25 cellular contexts compared by ENCODE assay signal in genomic region chr9:135330685-135331590, GRCh38.
DNase-seq lines count a peak whose midpoint lies in the region; FAIRE-seq and TF ChIP-seq lines count a peak whose summit lies in the region.
"Had no signal": no experiment of that assay in that cellular context is flagged by ENCODE, and none has a peak within 500 bp of the region (broad histone marks: within the 10 kb centered on the region; RNA-seq: fewer than 3 reads in every experiment).

No MANE protein-coding gene starts in this region.

- H4K91ac ChIP-seq in H1 (replicated peaks; ENCODE audit: insufficient read length, low read length) (peak overlapping the region; percentile 45), trophoblast cell (ENCODE audit: low read depth, low read length) (no peak overlapping the region)

- H3K4me1 ChIP-seq in HEK293 (ENCODE audit: control insufficient read depth, insufficient read depth, low read length) = no peaks in the 10 kb centered on the region; the same call in 1 of the 2 replicates
- peaks cover 0 to 5% (median 0%) of the 10 kb centered on the region in 4 experiments; a peak in 1 of 7 replicates for H3K4me1 ChIP-seq in H1 (replicated peaks in 1 of 4; ENCODE audit: control insufficient read depth in 3 of 4, insufficient read depth in 4 of 4, low read length in 3 of 4)
- H3K4me1 ChIP-seq in trophoblast cell (ENCODE audit: control insufficient read depth in 1 of 2, insufficient read depth in 2 of 2, low read length in 2 of 2) = no peaks in the 10 kb centered on the region
- H3K4me1 ChIP-seq: prostate gland, sigmoid colon, tibial artery had no signal

- peak overlapping the region; percentile 86; the same call in 1 of the 2 replicates for H2AK5ac ChIP-seq in H1 (ENCODE audit: low read depth, low read length)
- no peak overlapping the region for H2AK5ac ChIP-seq in trophoblast cell (ENCODE audit: low read length)

- H3K56ac ChIP-seq in H1 (replicated peaks; ENCODE audit: insufficient read length, low read depth, low read length) = no peak overlapping the region

- CTCF ChIA-PET in HEK293 (lab: Yijun Ruan, JAX) = interaction anchor here (0.6 kb wide), 2 partner anchors 1751 to 1781 kb away, joined by 3 read pairs; no protein-coding TSS in a partner anchor
- CTCF ChIA-PET in H1 (lab: Charles Lee; ENCODE audit: partially characterized antibody) = interaction anchor here (0.9 to 1.2 kb wide), 3 partner anchors 15 to 244 kb away, joined by 3 to 5 read pairs (median 3); no protein-coding TSS in a partner anchor
- CTCF ChIA-PET in MCF 10A (lab: Yijun Ruan, JAX) = no interaction called here

- H3K4me3 ChIP-seq in HEK293 (ENCODE audit: low read depth, low read length) (no peak overlapping the region), H1 (ENCODE audit: extremely low read depth in 1 of 4, insufficient read depth in 2 of 4, low read depth in 3 of 4, low read length in 4 of 4) (no peak overlapping the region), trophoblast cell (ENCODE audit: low read depth, low read length) (peak overlapping the region; percentile 48)
- H3K4me3 ChIP-seq: prostate gland, sigmoid colon, tibial artery had no signal

- no peaks in the 10 kb centered on the region for H3K36me3 Mint-ChIP-seq in MCF 10A (ENCODE audit: insufficient read depth, unreplicated experiment)
- H3K36me3 Mint-ChIP-seq: activated naive CD8-positive, alpha-beta T cell had no signal

- TF ChIP-seq POLR2A in H1 (IDR thresholded peaks at IDR 0.05; ENCODE audit: control extremely low read depth in 1 of 2, low read depth in 2 of 2, low read length in 2 of 2) = no peak

- no peak overlapping the region for H3K27ac Mint-ChIP-seq in MCF 10A (ENCODE audit: low read depth, unreplicated experiment)
- H3K27ac Mint-ChIP-seq: activated CD4-positive, alpha-beta T cell treated with anti-CD3 and anti-CD28 coated beads, Interleukin-2, amount 10 ng/mL, durations not matched to agents 7 days and 5 days; activated naive CD8-positive, alpha-beta T cell had no signal

- no peak overlapping the region for H3K4me3 Mint-ChIP-seq in MCF 10A (ENCODE audit: unreplicated experiment)
- H3K4me3 Mint-ChIP-seq: activated CD4-positive, alpha-beta T cell treated with anti-CD3 and anti-CD28 coated beads, Interleukin-2, amount 10 ng/mL, durations not matched to agents 7 days and 5 days; activated naive CD8-positive, alpha-beta T cell had no signal

- H2AFZ ChIP-seq in H1 (ENCODE audit: low read length) = no peak overlapping the region
- no peak overlapping the region for H2AFZ ChIP-seq in trophoblast cell (ENCODE audit: insufficient read depth, low read length, poor library complexity)

- no peak overlapping the region; the same call in 1 of the 2 replicates for H3K27ac ChIP-seq in HEK293 (ENCODE audit: extremely low read depth, low read depth, low read length)
- H3K27ac ChIP-seq in H1 (ENCODE audit: low read depth, low read length) = no peak overlapping the region; the same call in 1 of the 2 replicates
- H3K27ac ChIP-seq in trophoblast cell (ENCODE audit: low read depth, low read length) = no peak overlapping the region
- H3K27ac ChIP-seq: epithelial cell of prostate, neutrophil, prostate gland, sigmoid colon, tibial artery had no signal

- no peak for FAIRE-seq in H1 (lab: Jason Lieb, UNC)
- FAIRE-seq: colon, G401.6 had no signal

- no peak overlapping the region for H3K14ac ChIP-seq in H1 (ENCODE audit: insufficient read length)
- no peak overlapping the region for H3K14ac ChIP-seq in trophoblast cell (ENCODE audit: low read length)

- H3K4me2 ChIP-seq in H1 (ENCODE audit: insufficient read depth in 1 of 2, low read depth in 2 of 2, low read length in 2 of 2) (no peak overlapping the region), trophoblast cell (ENCODE audit: low read length) (no peak overlapping the region)

- POLR2A ChIA-PET in HEK293 (lab: Yijun Ruan, JAX) = no interaction called here
- POLR2A ChIA-PET in H1 (lab: Charles Lee; ENCODE audit: partially characterized antibody) = no interaction called here
- POLR2A ChIA-PET in MCF 10A (lab: Yijun Ruan, JAX) = no interaction called here

- peaks cover 0 to 4% of the 10 kb centered on the region in 2 experiments for H4K20me1 ChIP-seq in H1 (replicated peaks in 1 of 2; ENCODE audit: control insufficient read depth in 1 of 2, insufficient read depth in 2 of 2, low read length in 2 of 2)

- no peak for TF ChIP-seq EP300 in H1 (IDR thresholded peaks at IDR 0.05; ENCODE audit: borderline replicate concordance in 1 of 2, low read depth in 2 of 2, low read length in 2 of 2)

- H2BK15ac ChIP-seq in H1 (ENCODE audit: low read length) = peak overlapping the region; percentile 66; the same call in 1 of the 2 replicates

- WGBS in H1 (ENCODE audit: extremely low coverage in 1 of 2, insufficient coverage in 1 of 2, insufficient read length in 1 of 2, insufficient replicate concordance in 2 of 2, low coverage in 1 of 2, low lambda C conversion rate in 2 of 2, missing lambda C conversion rate in 1 of 2), 2 experiments = 86% methylated on average over 12 of the region's 14 CpGs; no CpG with 5 or more reads in 1 of the 2 experiments
- WGBS in trophoblast cell (ENCODE audit: extremely low coverage, insufficient coverage, insufficient read length) = no CpG with 5 or more reads among the region's 14 CpGs

- H3K79me2 ChIP-seq in H1 (ENCODE audit: control insufficient read depth in 1 of 2, insufficient read depth in 2 of 2, low read length in 2 of 2) (no peaks in the 10 kb centered on the region), trophoblast cell (ENCODE audit: control insufficient read depth, insufficient read depth, low read length, poor library complexity) (no peaks in the 10 kb centered on the region)

- peak overlapping the region; percentile 61; the same call in 1 of the 2 replicates for H2BK12ac ChIP-seq in H1 (ENCODE audit: low read depth, low read length)
- no peak overlapping the region for H2BK12ac ChIP-seq in trophoblast cell (ENCODE audit: low read length)

- no peaks in the 10 kb centered on the region for H3K36me3 ChIP-seq in HEK293 (ENCODE audit: control insufficient read depth in 2 of 2, insufficient read depth in 1 of 2, low read length in 2 of 2)
- no peaks in the 10 kb centered on the region for H3K36me3 ChIP-seq in H1 (ENCODE audit: control insufficient read depth in 2 of 4, insufficient read depth in 4 of 4, low read length in 3 of 4)
- no peaks in the 10 kb centered on the region for H3K36me3 ChIP-seq in trophoblast cell (ENCODE audit: control insufficient read depth in 1 of 2, insufficient read depth in 2 of 2, low read length in 2 of 2)
- H3K36me3 ChIP-seq: neutrophil, prostate gland, sigmoid colon, tibial artery, WERI-Rb-1 had no signal

- H3K23me2 ChIP-seq in H1 (ENCODE audit: low read depth, low read length) = peaks cover 10% of the 10 kb centered on the region; the same call in 1 of the 2 replicates

- H3K9me3 ChIP-seq in HEK293 (ENCODE audit: control insufficient read depth, insufficient read depth, low read depth, low read length) (no peaks in the 10 kb centered on the region), H1 (ENCODE audit: insufficient read depth in 2 of 2, low read depth in 1 of 2, low read length in 1 of 2) (peaks cover 13 to 15% of the 10 kb centered on the region in 2 experiments; a peak in 3 of 4 replicates), trophoblast cell (ENCODE audit: insufficient read depth, low read depth, low read length) (peaks cover 16% of the 10 kb centered on the region)
- H3K9me3 ChIP-seq: neutrophil, prostate gland had no signal

- H3K79me1 ChIP-seq in H1 (ENCODE audit: low read depth, low read length) (no peaks in the 10 kb centered on the region), trophoblast cell (ENCODE audit: low read length) (no peaks in the 10 kb centered on the region)

- no peaks in the 10 kb centered on the region for H3K27me3 Mint-ChIP-seq in MCF 10A (ENCODE audit: insufficient read depth, unreplicated experiment)

- H4K8ac ChIP-seq in H1 (ENCODE audit: extremely low read depth, insufficient read depth, low read length) (no peak overlapping the region), trophoblast cell (ENCODE audit: low read depth, low read length) (no peak overlapping the region)

- H3K27me3 ChIP-seq in H1 (replicated peaks in 1 of 4; ENCODE audit: control insufficient read depth in 3 of 4, extremely low read depth in 1 of 4, insufficient read depth in 3 of 4, low read length in 3 of 4) (0 out of 7 replicates have a peak, but pooled peaks cover 0 to 3% (median 0%) of the 10 kb centered on the region in 4 experiments), trophoblast cell (ENCODE audit: insufficient read depth, low read length) (no peaks in the 10 kb centered on the region)

- no peak overlapping the region for H3K9ac ChIP-seq in H1 (replicated peaks in 1 of 4; ENCODE audit: extremely low read depth in 1 of 4, low read depth in 3 of 4, low read length in 3 of 4)
- no peak overlapping the region for H3K9ac ChIP-seq in trophoblast cell (ENCODE audit: low read length)

- TF ChIP-seq RAD21 in H1 (IDR thresholded peaks at IDR 0.05 in 1 of 2, conservative IDR thresholded peaks at IDR 0.05 in 1 of 2; ENCODE audit: low read depth in 2 of 2, low read length in 2 of 2) = no peak

- H3K4ac ChIP-seq in H1 (replicated peaks; ENCODE audit: insufficient read length, low read depth, low read length) (peak overlapping the region; percentile 24), trophoblast cell (ENCODE audit: low read depth, low read length) (no peak overlapping the region)

- H2BK20ac ChIP-seq in H1 (ENCODE audit: low read length) = 0 out of 2 replicates have a peak overlapping the region, but pooled peaks have one; percentile 27

- H4K12ac ChIP-seq in trophoblast cell (ENCODE audit: low read depth, low read length) = no peak overlapping the region

- TF ChIP-seq CTCF in HEK293 (tag by site-specific recombination; IDR thresholded peaks at IDR 0.05) (no peak), H1 (IDR thresholded peaks at IDR 0.05; ENCODE audit: control extremely low read depth in 1 of 3, insufficient read depth in 1 of 3, low read depth in 1 of 3, low read length in 3 of 3) (no peak), MCF 10A (IDR thresholded peaks at IDR 0.05; ENCODE audit: unreplicated experiment) (no peak)

- H3K9me3 Mint-ChIP-seq in MCF 10A (ENCODE audit: unreplicated experiment) = no peaks in the 10 kb centered on the region
- H3K9me3 Mint-ChIP-seq: activated CD4-positive, alpha-beta T cell treated with anti-CD3 and anti-CD28 coated beads, Interleukin-2, amount 10 ng/mL, durations not matched to agents 7 days and 5 days had no signal

- H2BK5ac ChIP-seq in H1 (ENCODE audit: low read depth, low read length) (peak overlapping the region; percentile 46; the same call in 1 of the 2 replicates), trophoblast cell (ENCODE audit: low read depth, low read length, poor library complexity) (no peak overlapping the region)

- no peak overlapping the region for H4K5ac ChIP-seq in H1 (ENCODE audit: insufficient read length, low read depth, low read length)

- BruUV-seq in MCF 10A (replicated peaks; lab: Mats Ljungman, UMichigan) = no TSS peak

- DNase-seq in D341Med (ENCODE audit: low spot score) (peak; percentile 14), H1 (ENCODE audit: low read depth in 1 of 2, low spot score in 2 of 2) (peak in 1 of 2 experiments; percentile 38), trophoblast cell (no peak), nucleus accumbens (lab: John Stamatoyannopoulos, UW) (no peak), MCF 10A (ENCODE audit: unreplicated experiment) (no peak)
- DNase-seq in effector CD8-positive, alpha-beta T cell (lab: John Stamatoyannopoulos, UW) = no peak
- DNase-seq: activated CD4-positive, alpha-beta T cell treated with anti-CD3 and anti-CD28 coated beads, Interleukin-2, amount 10 ng/mL, durations not matched to agents 7 days and 5 days; C1 segment of cervical spinal cord; effector CD4-positive, alpha-beta T cell; HCEC 1CT; IMR-90; left ventricle myocardium superior; MV-4-11; NCI-H226; sigmoid colon; stimulated activated CD4-positive, alpha-beta T cell treated with anti-CD3 and anti-CD28 coated beads, Interleukin-4, amount 100 ng/mL, for 1 hour; tibial artery had no signal

- H2BK120ac ChIP-seq in H1 (replicated peaks; ENCODE audit: low read depth, low read length) (no peak overlapping the region), trophoblast cell (ENCODE audit: insufficient read depth, low read length, poor library complexity) (no peak overlapping the region)

- H3K4me1 Mint-ChIP-seq in MCF 10A (ENCODE audit: insufficient read depth, unreplicated experiment) = no peaks in the 10 kb centered on the region
- H3K4me1 Mint-ChIP-seq: activated CD4-positive, alpha-beta T cell treated with anti-CD3 and anti-CD28 coated beads, Interleukin-2, amount 10 ng/mL, durations not matched to agents 7 days and 5 days had no signal

- intact Hi-C loops in MCF 10A (cut with micrococcal nuclease) = no loop called here

- H3K18ac ChIP-seq in H1 (ENCODE audit: extremely low read depth, low read length) (peak overlapping the region; percentile 27; the same call in 1 of the 2 replicates), trophoblast cell (ENCODE audit: low read length) (no peak overlapping the region)

- H3K23ac ChIP-seq in H1 (ENCODE audit: insufficient read length) (no peak overlapping the region), trophoblast cell (ENCODE audit: low read length) (no peak overlapping the region)
